Comparison of ENCODE assay signal across 9 cellular contexts in genomic region chr2:190343500-190344274, GRCh38. TPM values are rescaled to one million over a fixed set of nuclear protein-coding genes. Genes with fewer than 3 reads are reported as not detected.
DNase-seq lines count a peak whose midpoint lies in the region; ATAC-seq, FAIRE-seq and TF ChIP-seq lines count a peak whose summit lies in the region.
"Had no signal": no experiment of that assay in that cellular context is flagged by ENCODE, and none has a peak within 500 bp of the region (broad histone marks: within the 10 kb centered on the region; RNA-seq: fewer than 3 reads in every experiment).

INPP1 (plus strand) TSS chr2:190343589; CDS start chr2:190360103, 16,514 bp downstream.

- TF ChIP-seq CTCF in HCT116 (IDR thresholded peaks at IDR 0.05 in 2 of 3, conservative IDR thresholded peaks at IDR 0.05 in 1 of 3; ENCODE audit: borderline replicate concordance in 1 of 3, insufficient read depth in 1 of 3, low read depth in 2 of 3, low read length in 2 of 3) (no peak), MM.1S (IDR thresholded peaks at IDR 0.05; ENCODE audit: low read length) (no peak), WERI-Rb-1 (IDR thresholded peaks at IDR 0.05; ENCODE audit: low read depth, low read length) (no peak)

- H3K9me2 ChIP-seq in HCT116 (ENCODE audit: insufficient read depth) (no peaks in the 10 kb centered on the region), MM.1S (replicated peaks; ENCODE audit: insufficient read depth, low read length) (no peaks in the 10 kb centered on the region)

- intact Hi-C loops in HCT116 (cut with micrococcal nuclease), result no loop called here

- H3K79me2 ChIP-seq in HCT116 (ENCODE audit: insufficient read depth, low read length), result peaks cover 25% of the 10 kb centered on the region
- no peaks in the 10 kb centered on the region for H3K79me2 ChIP-seq in MM.1S (ENCODE audit: low read length)

- H3K4me2 ChIP-seq in HCT116 (ENCODE audit: low read length), result peak within 1 kb of the TSS; percentile 72
- H3K4me2 ChIP-seq in MM.1S (ENCODE audit: low read depth, low read length), result peak within 1 kb of the TSS; percentile 57

- CTCF ChIA-PET in HCT116 (lab: Charles Lee), result interaction anchor here (1.3 to 2.0 kb wide), 2 partner anchors 10 to 336 kb away, joined by 3 to 4 read pairs; no protein-coding TSS in a partner anchor

- peak; percentile 69 for ATAC-seq in HCT116

- TF ChIP-seq RAD21 in HCT116 (IDR thresholded peaks at IDR 0.05; ENCODE audit: low read depth), result no peak

- H3K27me3 ChIP-seq in HCT116 (ENCODE audit: insufficient read depth, low read length) (no peaks in the 10 kb centered on the region), MM.1S (replicated peaks; ENCODE audit: insufficient read depth, low read length) (no peaks in the 10 kb centered on the region), WERI-Rb-1 (ENCODE audit: insufficient read depth, low read depth, severe bottlenecking) (no peaks in the 10 kb centered on the region), small intestine (ENCODE audit: control insufficient read depth in 2 of 2, insufficient read depth in 2 of 2, low read length in 2 of 2) (no peaks in the 10 kb centered on the region)

- RAD21 ChIA-PET in HCT116 (lab: Charles Lee; ENCODE audit: low non-redundant PET in 1 of 2, low total read pairs in 2 of 2, uncharacterized antibody in 2 of 2, unreplicated experiment in 2 of 2), result no interaction called here

- TF ChIP-seq POLR2A in HCT116 (IDR thresholded peaks at IDR 0.05; ENCODE audit: borderline replicate concordance, extremely low read depth, insufficient read depth, insufficient read length), result peak; percentile 29

- peak within 1 kb of the TSS; percentile 70 for H3K9ac ChIP-seq in HCT116 (ENCODE audit: low read length)
- peak within 1 kb of the TSS; percentile 37; the same call in 1 of the 2 replicates for H3K9ac ChIP-seq in MM.1S (ENCODE audit: low read length)

- H3K4me3 ChIP-seq in HCT116 (replicated peaks in 1 of 2; ENCODE audit: low read depth in 1 of 2, low read length in 2 of 2) (peak within 1 kb of the TSS; percentile 58 to 70), MM.1S (ENCODE audit: low read length) (peak within 1 kb of the TSS; percentile 44), WERI-Rb-1 (ENCODE audit: low read depth, low read length) (peak within 1 kb of the TSS; percentile 53), small intestine (ENCODE audit: low read depth in 1 of 2, low read length in 2 of 2) (peak within 1 kb of the TSS; percentile 46 to 84)

- no peaks in the 10 kb centered on the region for H4K20me1 ChIP-seq in HCT116 (ENCODE audit: insufficient read depth)
- H4K20me1 ChIP-seq in MM.1S (ENCODE audit: insufficient read depth, low read length), result no peaks in the 10 kb centered on the region

- H3K36me3 ChIP-seq in HCT116 (ENCODE audit: control insufficient read depth in 1 of 2, insufficient read depth in 2 of 2, low read length in 2 of 2), result no peaks in the 10 kb centered on the region
- H3K36me3 ChIP-seq in MM.1S (replicated peaks; ENCODE audit: insufficient read depth, low read length), result no peaks in the 10 kb centered on the region
- H3K36me3 ChIP-seq in WERI-Rb-1, result no peaks in the 10 kb centered on the region
- H3K36me3 ChIP-seq in small intestine (ENCODE audit: control insufficient read depth in 2 of 2, insufficient read depth in 2 of 2, low read length in 2 of 2), result no peaks in the 10 kb centered on the region

- H3F3A ChIP-seq in MM.1S (ENCODE audit: insufficient read depth, low read length), result no peaks in the 10 kb centered on the region

- peak within 1 kb of the TSS; percentile 78 for H3K27ac ChIP-seq in HCT116 (ENCODE audit: low read depth, low read length)
- no peak within 1 kb of the TSS for H3K27ac ChIP-seq in MM.1S (ENCODE audit: low read length)
- H3K27ac ChIP-seq in WERI-Rb-1, result no peak within 1 kb of the TSS
- peak within 1 kb of the TSS; percentile 98 for H3K27ac ChIP-seq in small intestine (ENCODE audit: low read depth in 1 of 2, low read length in 1 of 2)

- H3K9me3 ChIP-seq in HCT116 (ENCODE audit: control insufficient read depth in 1 of 2, insufficient read depth in 1 of 2, low read depth in 1 of 2, low read length in 2 of 2) (no peaks in the 10 kb centered on the region), MM.1S (replicated peaks; ENCODE audit: insufficient read depth, low read length) (no peaks in the 10 kb centered on the region), WERI-Rb-1 (ENCODE audit: severe bottlenecking) (no peaks in the 10 kb centered on the region), small intestine (ENCODE audit: control insufficient read depth, low read depth) (no peaks in the 10 kb centered on the region)

- DNase-seq in NCI-H146 (lab: John Stamatoyannopoulos, UW) (peak; percentile 68), NCI-H146 treated with DMSO at 0.1 percent for 48 hours (lab: John Stamatoyannopoulos, UW; ENCODE audit: unreplicated experiment) (no peak), HCT116 (ENCODE audit: low read depth, low spot score) (no peak), MM.1S (peak; percentile 26), WERI-Rb-1 (peak; percentile 31), cerebellar cortex (ENCODE audit: low spot score) (peak; percentile 54), inferior parietal cortex (ENCODE audit: extremely low spot score) (peak; percentile 39), small intestine (peak; percentile 84)

- no TSS peak for BruUV-seq in HCT116 (replicated peaks; lab: Mats Ljungman, UMichigan)

- H3K4me1 ChIP-seq in HCT116 (ENCODE audit: control insufficient read depth in 1 of 2, insufficient read depth in 2 of 2, low read length in 2 of 2) (peaks cover 19 to 39% of the 10 kb centered on the region in 2 experiments; a peak in 3 of 4 replicates), MM.1S (ENCODE audit: low read length) (peaks cover 7% of the 10 kb centered on the region), small intestine (ENCODE audit: control insufficient read depth in 2 of 2, insufficient read depth in 1 of 2, low read depth in 1 of 2, low read length in 1 of 2) (peaks cover 5 to 11% of the 10 kb centered on the region in 2 donors)

- FAIRE-seq in small intestine (lab: Jason Lieb, UNC), result no peak
- FAIRE-seq: G401.6 had no signal

- POLR2A ChIA-PET in HCT116 (lab: Charles Lee), result interaction anchor here (1.3 kb wide), 1 partner anchor 24 kb away, joined by 5 read pairs; the partner anchor contains the start of gene HIBCH

- 0% methylated on average over 89 to 103 of the region's 103 CpGs for WGBS in small intestine, 3 donors

- H2AFZ ChIP-seq in HCT116 (ENCODE audit: low read depth, low read length, poor library complexity, severe bottlenecking) (no peak within 1 kb of the TSS), MM.1S (ENCODE audit: low read length) (peak within 1 kb of the TSS; percentile 84)

TF ChIP-seq in HCT116, 20 proteins besides CTCF, POLR2A, EP300 and RAD21:
- TF ChIP-seq SP1 (IDR thresholded peaks at IDR 0.05; ENCODE audit: low read depth), result no peak
- no peak; the same call in 1 of the 2 replicates for TF ChIP-seq EGR1 (IDR thresholded peaks at IDR 0.05; ENCODE audit: low read depth)
- TF ChIP-seq SRF (IDR thresholded peaks at IDR 0.05; ENCODE audit: low read depth), result no peak
- TF ChIP-seq ZFX (IDR thresholded peaks at IDR 0.05), result peak; percentile 84
- TF ChIP-seq POLR2AphosphoS5 (IDR thresholded peaks at IDR 0.05; ENCODE audit: low read depth, low read length), result peak; percentile 74
- no peak for TF ChIP-seq SIN3A (IDR thresholded peaks at IDR 0.05; ENCODE audit: low read depth)
- 0 out of 2 replicates have a peak, but pooled peaks have one; percentile 5 for TF ChIP-seq CBX3 (IDR thresholded peaks at IDR 0.05; ENCODE audit: low read depth)
- TF ChIP-seq MAX (IDR thresholded peaks at IDR 0.05), result peak; percentile 52

RNA-seq across cellular contexts. Expression of gene INPP1, which starts in this region (rescaled TPM):
- 19.6 TPM for total RNA-seq in HCT116 (2021; ENCODE audit: unreplicated experiment)
- polyA plus RNA-seq in HCT116 (2012), result 14.3 and 18.5 TPM in 2 replicates
- 10 to 100 TPM; 32.8 to 77.2 (median 74.6) TPM for polyA plus RNA-seq in small intestine

Comparison
In these comparisons a context has a peak if more than half of its experiments do, and no peak if none do; other contexts are left out.
1. DNase-seq: peak in NCI-H146 (single experiment), MM.1S (single experiment), WERI-Rb-1 (single experiment), cerebellar cortex (single experiment), inferior parietal cortex (single experiment) and small intestine (single experiment); none in NCI-H146 treated with DMSO at 0.1 percent for 48 hours (single experiment) and HCT116 (single experiment).
2. H3K27ac ChIP-seq: peak in HCT116 (single experiment) and small intestine (2 of 2); none in MM.1S (single experiment) and WERI-Rb-1 (single experiment).
3. Peak in every context shown above with its lines, with median percentiles within 50 percentile points of each other: H3K4me3 ChIP-seq.